10 cellular contexts compared by ENCODE assay signal in genomic region chr15:96358006-96358794, GRCh38. TPM values are rescaled to one million over a fixed set of nuclear protein-coding genes. Genes with fewer than 3 reads are reported as not detected.
DNase-seq lines count a peak whose midpoint lies in the region; ATAC-seq, FAIRE-seq and TF ChIP-seq lines count a peak whose summit lies in the region.
"Had no signal": no experiment of that assay in that cellular context is flagged by ENCODE, and none has a peak within 500 bp of the region (broad histone marks: within the 10 kb centered on the region; RNA-seq: fewer than 3 reads in every experiment).

No MANE protein-coding gene starts in this region.

- TF ChIP-seq POLR2A in endothelial cell of umbilical vein (IDR thresholded peaks at IDR 0.05; ENCODE audit: low read depth, low read length): no peak

- no peaks in the 10 kb centered on the region for H3K79me2 ChIP-seq in PC-3 (ENCODE audit: low read length)
- peaks cover 52% of the 10 kb centered on the region for H3K79me2 ChIP-seq in endothelial cell of umbilical vein (ENCODE audit: control insufficient read depth, insufficient read depth, low read length)
- H3K79me2 ChIP-seq in trophoblast cell (ENCODE audit: control insufficient read depth, insufficient read depth, low read length, poor library complexity): peaks cover 4% of the 10 kb centered on the region
- no peaks in the 10 kb centered on the region for H3K79me2 ChIP-seq in OCI-LY7 (ENCODE audit: insufficient read depth, low read depth, low read length)

- CTCF ChIA-PET in PC-3 (lab: Charles Lee): no interaction called here
- CTCF ChIA-PET in endothelial cell of umbilical vein (lab: Charles Lee): interaction anchor here (0.7 to 8.4 kb wide), 16 partner anchors 9 to 1686 kb away, joined by 3 to 63 read pairs (median 8); no protein-coding TSS in a partner anchor
- CTCF ChIA-PET in OCI-LY7 (lab: Charles Lee; ENCODE audit: unreplicated experiment): no interaction called here

- H3K9me1 ChIP-seq in endothelial cell of umbilical vein (replicated peaks; ENCODE audit: control insufficient read depth, extremely low read depth, insufficient read depth, low read length): no peaks in the 10 kb centered on the region

- H3F3A ChIP-seq in PC-3 (ENCODE audit: low read length, unreplicated experiment): no peaks in the 10 kb centered on the region

- no peak overlapping the region for H3K18ac ChIP-seq in trophoblast cell (ENCODE audit: low read length)

- BruUV-seq in PC-3 (replicated peaks; lab: Mats Ljungman, UMichigan): no TSS peak
- BruUV-seq in endothelial cell of umbilical vein (replicated peaks; lab: Mats Ljungman, UMichigan): no TSS peak
- BruUV-seq in OCI-LY7 (replicated peaks; lab: Mats Ljungman, UMichigan): no TSS peak

- no peak overlapping the region for H4K12ac ChIP-seq in trophoblast cell (ENCODE audit: low read depth, low read length)

- H3K14ac ChIP-seq in trophoblast cell (ENCODE audit: low read length): no peak overlapping the region

- H2BK12ac ChIP-seq in trophoblast cell (ENCODE audit: low read length): no peak overlapping the region

- H4K20me1 ChIP-seq in PC-3 (ENCODE audit: low read length) (no peaks in the 10 kb centered on the region), endothelial cell of umbilical vein (replicated peaks; ENCODE audit: control insufficient read depth, extremely low read depth, insufficient read depth, low read length) (no peaks in the 10 kb centered on the region), OCI-LY7 (ENCODE audit: insufficient read depth, low read length) (no peaks in the 10 kb centered on the region)

- H2BK5ac ChIP-seq in trophoblast cell (ENCODE audit: low read depth, low read length, poor library complexity): no peak overlapping the region

- H4K91ac ChIP-seq in trophoblast cell (ENCODE audit: low read depth, low read length): no peak overlapping the region

- H3K4me3 ChIP-seq in PC-3 (ENCODE audit: low read length) (peak overlapping the region; percentile 88), endothelial cell of umbilical vein (replicated peaks in 1 of 3; ENCODE audit: insufficient read depth in 1 of 3, low read depth in 1 of 3, low read length in 3 of 3) (peak overlapping the region; percentile 46 to 81 (median 65)), trophoblast cell (ENCODE audit: low read depth, low read length) (no peak overlapping the region), OCI-LY7 (ENCODE audit: low read depth, low read length, poor library complexity, severe bottlenecking) (no peak overlapping the region)

- POLR2A ChIA-PET in PC-3 (lab: Charles Lee; ENCODE audit: unreplicated experiment) (interaction anchor here (0.6 kb wide), 1 partner anchor 883 kb away, joined by 3 read pairs; no protein-coding TSS in a partner anchor), endothelial cell of umbilical vein (lab: Charles Lee) (interaction anchor here (1.4 kb wide), 1 partner anchor 31 kb away, joined by 5 read pairs; no protein-coding TSS in a partner anchor), OCI-LY7 (lab: Charles Lee) (no interaction called here)

- H3K9me3 ChIP-seq in PC-3 (ENCODE audit: low read length) (no peaks in the 10 kb centered on the region), endothelial cell of umbilical vein (replicated peaks; ENCODE audit: control insufficient read depth, insufficient read depth, low read length) (no peaks in the 10 kb centered on the region), trophoblast cell (ENCODE audit: insufficient read depth, low read depth, low read length) (peaks cover 2% of the 10 kb centered on the region), OCI-LY7 (ENCODE audit: low read length) (no peaks in the 10 kb centered on the region)

- H3K27ac ChIP-seq in PC-3 (ENCODE audit: low read length): no peak overlapping the region
- H3K27ac ChIP-seq in endothelial cell of umbilical vein (ENCODE audit: insufficient read depth, low read depth, low read length): peak overlapping the region; percentile 76
- no peak overlapping the region for H3K27ac ChIP-seq in trophoblast cell (ENCODE audit: low read depth, low read length)
- H3K27ac ChIP-seq in OCI-LY7 (ENCODE audit: low read depth, low read length, poor library complexity, severe bottlenecking): no peak overlapping the region

- H2AK5ac ChIP-seq in trophoblast cell (ENCODE audit: low read length): no peak overlapping the region

- H3K4me1 ChIP-seq in PC-3 (ENCODE audit: insufficient read depth, low read length) (peaks cover 6% of the 10 kb centered on the region), endothelial cell of umbilical vein (ENCODE audit: control insufficient read depth, extremely low read depth, insufficient read depth, low read length) (peaks cover 57% of the 10 kb centered on the region), trophoblast cell (ENCODE audit: control insufficient read depth in 1 of 2, insufficient read depth in 2 of 2, low read length in 2 of 2) (peaks cover 23 to 34% of the 10 kb centered on the region in 2 experiments), OCI-LY7 (ENCODE audit: insufficient read depth, low read length, poor library complexity, severe bottlenecking) (no peaks in the 10 kb centered on the region)

- dilution Hi-C loops in endothelial cell of umbilical vein (cut with MboI; ENCODE audit: extremely low pct_ligation_motif_present, low sequenced_read_pairs): no loop called here

- H3K23ac ChIP-seq in trophoblast cell (ENCODE audit: low read length): peak overlapping the region; percentile 77

- WGBS in trophoblast cell (ENCODE audit: extremely low coverage, insufficient coverage, insufficient read length): no CpG with 5 or more reads among the region's 31 CpGs

- H3K4ac ChIP-seq in trophoblast cell (ENCODE audit: low read depth, low read length): no peak overlapping the region

- intact Hi-C loops in PC-3 (cut with micrococcal nuclease) (loop anchor here (10.0 kb wide), 1 partner anchor 877 kb away; no protein-coding TSS in a partner anchor), endothelial cell of umbilical vein (cut with micrococcal nuclease) (loop anchor here (5.0 to 10.0 kb wide), 6 partner anchors 329 to 1937 kb away; no protein-coding TSS in a partner anchor), OCI-LY7 (cut with micrococcal nuclease; ENCODE audit: unreplicated experiment) (no loop called here)

- no peak overlapping the region for H4K8ac ChIP-seq in trophoblast cell (ENCODE audit: low read depth, low read length)

- TF ChIP-seq CTCF in PC-3 (conservative IDR thresholded peaks at IDR 0.05; ENCODE audit: low read depth, low read length) (no peak), endothelial cell of umbilical vein (IDR thresholded peaks at IDR 0.05; ENCODE audit: extremely low read depth in 1 of 2, insufficient read depth in 1 of 2, low read depth in 1 of 2, low read length in 2 of 2) (no peak), OCI-LY7 (conservative IDR thresholded peaks at IDR 0.05; ENCODE audit: low read length) (no peak)

- H3K27me3 ChIP-seq in PC-3 (ENCODE audit: low read length) (no peaks in the 10 kb centered on the region), endothelial cell of umbilical vein (ENCODE audit: control insufficient read depth in 2 of 2, insufficient read depth in 2 of 2, low read length in 2 of 2) (no peaks in the 10 kb centered on the region), trophoblast cell (ENCODE audit: insufficient read depth, low read length) (peaks cover 68% of the 10 kb centered on the region)

- H2AFZ ChIP-seq in PC-3 (ENCODE audit: low read length) (peak overlapping the region; percentile 75), endothelial cell of umbilical vein (ENCODE audit: low read depth, low read length) (peak overlapping the region; percentile 48), trophoblast cell (ENCODE audit: insufficient read depth, low read length, poor library complexity) (no peak overlapping the region), OCI-LY7 (ENCODE audit: low read length) (no peak overlapping the region)

- no peaks in the 10 kb centered on the region for H3K36me3 ChIP-seq in PC-3 (ENCODE audit: low read depth, low read length)
- H3K36me3 ChIP-seq in endothelial cell of umbilical vein (ENCODE audit: control insufficient read depth in 2 of 2, extremely low read depth in 1 of 2, insufficient read depth in 2 of 2, low read length in 2 of 2): no peaks in the 10 kb centered on the region
- H3K36me3 ChIP-seq in trophoblast cell (ENCODE audit: control insufficient read depth in 1 of 2, insufficient read depth in 2 of 2, low read length in 2 of 2): no peaks in the 10 kb centered on the region
- H3K36me3 ChIP-seq in OCI-LY7 (ENCODE audit: insufficient read depth, low read length): no peaks in the 10 kb centered on the region

- H3K79me1 ChIP-seq in trophoblast cell (ENCODE audit: low read length): peaks cover 9% of the 10 kb centered on the region

- DNase-seq in DMS114 treated with DMSO at 0.1 percent for 48 hours (lab: John Stamatoyannopoulos, UW; ENCODE audit: unreplicated experiment) (peak; percentile 94), PC-3 (no peak), endothelial cell of umbilical vein (ENCODE audit: low read depth, low spot score) (no peak), trophoblast cell (no peak), cerebellar nuclear complex (lab: John Stamatoyannopoulos, UW) (no peak), SHP77 (lab: John Stamatoyannopoulos, UW) (no peak), OCI-LY7 (ENCODE audit: low spot score) (no peak)
- DNase-seq: cortex of kidney, NCI-H1436 had no signal

- H3K9ac ChIP-seq in PC-3 (ENCODE audit: low read length) (no peak overlapping the region), endothelial cell of umbilical vein (replicated peaks; ENCODE audit: extremely low read depth, insufficient read depth, low read length) (peak overlapping the region; percentile 83), trophoblast cell (ENCODE audit: low read length) (no peak overlapping the region)

- H3K9me2 ChIP-seq in PC-3 (replicated peaks; ENCODE audit: low read length): no peaks in the 10 kb centered on the region
- H3K9me2 ChIP-seq in OCI-LY7 (ENCODE audit: insufficient read depth, low read length): no peaks in the 10 kb centered on the region

- H3K4me2 ChIP-seq in PC-3 (ENCODE audit: low read length): peak overlapping the region; percentile 80
- peak overlapping the region; percentile 96 for H3K4me2 ChIP-seq in endothelial cell of umbilical vein (ENCODE audit: insufficient read depth, low read length)
- no peak overlapping the region for H3K4me2 ChIP-seq in trophoblast cell (ENCODE audit: low read length)
- H3K4me2 ChIP-seq in OCI-LY7 (ENCODE audit: low read length): no peak overlapping the region

- H2BK120ac ChIP-seq in trophoblast cell (ENCODE audit: insufficient read depth, low read length, poor library complexity): no peak overlapping the region

- ATAC-seq in PC-3 (no peak), GM21447 (IDR thresholded peaks at IDR 0.05; ENCODE audit: unreplicated experiment) (no peak)

- FAIRE-seq in endothelial cell of umbilical vein (lab: Jason Lieb, UNC): peak; percentile 61

RNA-seq across cellular contexts. Expression of gene NR2F2, which starts 27.7 kb away (rescaled TPM):
- total RNA-seq in PC-3 (2014; rRNA removed) (19.0 and 19.6 TPM in 2 replicates), endothelial cell of umbilical vein (153 and 182 TPM in 2 replicates), OCI-LY7 (2022) (not detected in 2 replicates)
- polyA plus RNA-seq in endothelial cell of umbilical vein: 105 and 120 TPM in 2 replicates
- polyA plus RNA-seq in endothelial cell of umbilical vein (2011; cell fraction: cytosol; rRNA removed): 108 and 112 TPM in 2 replicates
- polyA plus RNA-seq in endothelial cell of umbilical vein (2011; cell fraction: nucleus; rRNA removed): 115 and 122 TPM in 2 replicates
- 242 and 247 TPM in 2 replicates for polyA plus RNA-seq in endothelial cell of umbilical vein (2012)
- polyA minus RNA-seq in endothelial cell of umbilical vein: 77.0 and 94.2 TPM in 2 replicates
- polyA minus RNA-seq in endothelial cell of umbilical vein (2011; cell fraction: cytosol; rRNA and poly(A)+ RNA removed): 23.5 TPM
- 98.6 and 113 TPM in 2 replicates for polyA minus RNA-seq in endothelial cell of umbilical vein (2011; cell fraction: nucleus; rRNA and poly(A)+ RNA removed)
- polyA plus RNA-seq in trophoblast cell (2013): 91.9 and 99.1 TPM in 2 replicates
- not detected in 2 replicates for total RNA-seq in OCI-LY7 (2014; rRNA removed; shearing (Covaris generic))

Comparison
In these comparisons a context has a peak if more than half of its experiments do, and no peak if none do; other contexts are left out.
1. H2AFZ ChIP-seq: peak in PC-3 (single experiment) and endothelial cell of umbilical vein (single experiment); none in trophoblast cell (single experiment) and OCI-LY7 (single experiment).
2. H3K4me2 ChIP-seq: peak in PC-3 (single experiment) and endothelial cell of umbilical vein (single experiment); none in trophoblast cell (single experiment) and OCI-LY7 (single experiment).
3. H3K4me3 ChIP-seq: peak in PC-3 (single experiment) and endothelial cell of umbilical vein (3 of 3); none in trophoblast cell (single experiment) and OCI-LY7 (single experiment).
4. RNA of gene NR2F2, which starts 27.7 kb away (total RNA-seq): 153 to 182 TPM in endothelial cell of umbilical vein and 19.0 to 19.6 TPM in PC-3; not detected in OCI-LY7; every median in the first group is over 10 times any median in the second.